In genomic region chr16:813204-813915, GRCh38 we compare ENCODE assay signal across 1 cellular context.
TF ChIP-seq lines count a peak whose summit lies in the region.

No MANE protein-coding gene starts in this region.

TF ChIP-seq in endothelial cell of umbilical vein, 7 proteins besides CTCF, POLR2A, EP300 and RAD21:
- peak; percentile 63 for TF ChIP-seq EZH2 (IDR thresholded peaks at IDR 0.05; ENCODE audit: borderline replicate concordance, low read depth, low read length, severe bottlenecking)
- no peak for TF ChIP-seq MYC (IDR thresholded peaks at IDR 0.05; ENCODE audit: low read depth, low read length)
